Comparison of ENCODE assay signal across 15 cellular contexts in genomic region chr16:66921758-66922450, GRCh38. TPM values are rescaled to one million over a fixed set of nuclear protein-coding genes. Genes with fewer than 3 reads are reported as not detected.
DNase-seq lines count a peak whose midpoint lies in the region; ATAC-seq and TF ChIP-seq lines count a peak whose summit lies in the region.
"Had no signal": no experiment of that assay in that cellular context is flagged by ENCODE, and none has a peak within 500 bp of the region (broad histone marks: within the 10 kb centered on the region; RNA-seq: fewer than 3 reads in every experiment).

No MANE protein-coding gene starts in this region.

- no peak overlapping the region for H3K27ac Mint-ChIP-seq in glutamatergic neuron (ENCODE audit: unreplicated experiment)
- H3K27ac Mint-ChIP-seq in activated CD4-positive, alpha-beta T cell treated with anti-CD3 and anti-CD28 coated beads, Interleukin-2, amount 10 ng/mL, durations not matched to agents 7 days and 5 days: no peak overlapping the region

- DNase-seq in heart right ventricle: no peak
- DNase-seq in left ventricle myocardium superior: no peak
- DNase-seq in sigmoid colon: no peak
- no peak for DNase-seq in glutamatergic neuron
- DNase-seq in activated CD4-positive, alpha-beta T cell treated with anti-CD3 and anti-CD28 coated beads, Interleukin-2, amount 10 ng/mL, durations not matched to agents 7 days and 5 days: no peak
- no peak for DNase-seq in NK-92 treated with Interleukin-12 subunit alpha and Interleukin-12 subunit beta, amount 100 ng/mL, for 24 hours (lab: John Stamatoyannopoulos, UW)
- DNase-seq in Peyer's patch: no peak
- DNase-seq: DMS53, HCEC 1CT, Kasumi-1, NCI-H1417, NCI-H2029, NCI-H510A, NCI-H82 had no signal

- TF ChIP-seq CTCF in heart right ventricle (IDR thresholded peaks at IDR 0.05): no peak
- no peak for TF ChIP-seq CTCF in gastroesophageal sphincter (IDR thresholded peaks at IDR 0.05)
- TF ChIP-seq CTCF in sigmoid colon (IDR thresholded peaks at IDR 0.05): no peak
- no peak for TF ChIP-seq CTCF in glutamatergic neuron (IDR thresholded peaks at IDR 0.05; ENCODE audit: partially characterized antibody, unreplicated experiment)
- TF ChIP-seq CTCF in Peyer's patch (IDR thresholded peaks at IDR 0.05): no peak

- H3K36me3 Mint-ChIP-seq in glutamatergic neuron (ENCODE audit: unreplicated experiment): no peaks in the 10 kb centered on the region
- no peaks in the 10 kb centered on the region for H3K36me3 Mint-ChIP-seq in activated CD4-positive, alpha-beta T cell treated with anti-CD3 and anti-CD28 coated beads, Interleukin-2, amount 10 ng/mL, durations not matched to agents 7 days and 5 days (ENCODE audit: low read depth)

- POLR2A ChIA-PET in activated CD4-positive, alpha-beta T cell treated with anti-CD3 and anti-CD28 coated beads, Interleukin-2, amount 10 ng/mL, durations not matched to agents 7 days and 5 days (lab: Charles Lee): no interaction called here

- H3K4me3 ChIP-seq in heart right ventricle (peak overlapping the region in 8 of 10 donors; percentile 56 to 79 (median 69)), gastroesophageal sphincter (no peak overlapping the region), sigmoid colon (no peak overlapping the region), Peyer's patch (no peak overlapping the region)

- peaks cover 0 to 14% (median 0%) of the 10 kb centered on the region in 9 donors for H3K36me3 ChIP-seq in heart right ventricle
- H3K36me3 ChIP-seq in gastroesophageal sphincter: peaks cover 0 to 8% of the 10 kb centered on the region in 2 donors
- peaks cover 0 to 11% (median 7%) of the 10 kb centered on the region in 4 donors for H3K36me3 ChIP-seq in sigmoid colon
- no peaks in the 10 kb centered on the region for H3K36me3 ChIP-seq in Peyer's patch

- TF ChIP-seq POLR2A in gastroesophageal sphincter (IDR thresholded peaks at IDR 0.05) (no peak), sigmoid colon (IDR thresholded peaks at IDR 0.05) (no peak), Peyer's patch (IDR thresholded peaks at IDR 0.05) (no peak)

- peaks cover 15% of the 10 kb centered on the region for H3K27me3 Mint-ChIP-seq in glutamatergic neuron (ENCODE audit: unreplicated experiment)
- peaks cover 39% of the 10 kb centered on the region for H3K27me3 Mint-ChIP-seq in activated CD4-positive, alpha-beta T cell treated with anti-CD3 and anti-CD28 coated beads, Interleukin-2, amount 10 ng/mL, durations not matched to agents 7 days and 5 days

- WGBS in heart right ventricle, 2 donors: 54% methylated on average over 41 of the region's 41 CpGs
- WGBS in gastroesophageal sphincter (ENCODE audit: low coverage in 1 of 2), 2 donors: 73% methylated on average over 4 of the region's 41 CpGs; no CpG with 5 or more reads in 1 of the 2 donors
- 66 to 80% methylated on average over 41 of the region's 41 CpGs for WGBS in sigmoid colon, 2 donors

- CTCF ChIA-PET in activated CD4-positive, alpha-beta T cell treated with anti-CD3 and anti-CD28 coated beads, Interleukin-2, amount 10 ng/mL, durations not matched to agents 7 days and 5 days (lab: Charles Lee): interaction anchor here (0.6 to 2.3 kb wide), 4 partner anchors 12 to 92 kb away, joined by 3 to 13 read pairs (median 4); partner anchors contain the start of gene NAE1

- H3K9me3 ChIP-seq in heart right ventricle (no peaks in the 10 kb centered on the region), gastroesophageal sphincter (no peaks in the 10 kb centered on the region), sigmoid colon (no peaks in the 10 kb centered on the region), Peyer's patch (no peaks in the 10 kb centered on the region)

- H3K4me1 ChIP-seq in heart right ventricle: peaks cover 8 to 77% (median 29%) of the 10 kb centered on the region in 9 donors
- peaks cover 2 to 84% (median 30%) of the 10 kb centered on the region in 3 donors for H3K4me1 ChIP-seq in gastroesophageal sphincter
- H3K4me1 ChIP-seq in sigmoid colon: peaks cover 0 to 66% (median 46%) of the 10 kb centered on the region in 4 donors
- H3K4me1 ChIP-seq in Peyer's patch: peaks cover 0 to 40% (median 8%) of the 10 kb centered on the region in 4 donors

- H3K27ac ChIP-seq in heart right ventricle (peak overlapping the region; percentile 77 to 97 (median 90)), gastroesophageal sphincter (peak overlapping the region; percentile 48 to 92 (median 84)), sigmoid colon (peak overlapping the region; percentile 81 to 96 (median 90)), Peyer's patch (peak overlapping the region in 1 of 4 donors; percentile 11)

- H3K4me3 Mint-ChIP-seq in glutamatergic neuron (ENCODE audit: unreplicated experiment): no peak overlapping the region
- H3K4me3 Mint-ChIP-seq in activated CD4-positive, alpha-beta T cell treated with anti-CD3 and anti-CD28 coated beads, Interleukin-2, amount 10 ng/mL, durations not matched to agents 7 days and 5 days: no peak overlapping the region

- H3K27me3 ChIP-seq in heart right ventricle (peaks cover 0 to 63% (median 21%) of the 10 kb centered on the region in 7 donors), gastroesophageal sphincter (peaks cover 3% of the 10 kb centered on the region), sigmoid colon (no peaks in the 10 kb centered on the region), Peyer's patch (no peaks in the 10 kb centered on the region)

- intact Hi-C loops in heart right ventricle (cut with DNase I) (loop anchor here in 1 of 10 donors (1.0 kb wide), 1 partner anchor 16 kb away; no protein-coding TSS in a partner anchor), left ventricle myocardium superior (cut with micrococcal nuclease) (no loop called here), sigmoid colon (cut with DNase I) (no loop called here)

- H3K4me1 Mint-ChIP-seq in glutamatergic neuron (ENCODE audit: low read depth, unreplicated experiment): peaks cover 22% of the 10 kb centered on the region
- peaks cover 13% of the 10 kb centered on the region for H3K4me1 Mint-ChIP-seq in activated CD4-positive, alpha-beta T cell treated with anti-CD3 and anti-CD28 coated beads, Interleukin-2, amount 10 ng/mL, durations not matched to agents 7 days and 5 days

- TF ChIP-seq EP300 in gastroesophageal sphincter (IDR thresholded peaks at IDR 0.05): no peak
- no peak for TF ChIP-seq EP300 in sigmoid colon (IDR thresholded peaks at IDR 0.05)

- ATAC-seq in heart right ventricle (peak in 1 of 8 donors; percentile 1), left ventricle myocardium superior (no peak), gastroesophageal sphincter (no peak)

- peaks cover 9% of the 10 kb centered on the region for H3K9me3 Mint-ChIP-seq in glutamatergic neuron (ENCODE audit: unreplicated experiment)
- H3K9me3 Mint-ChIP-seq in activated CD4-positive, alpha-beta T cell treated with anti-CD3 and anti-CD28 coated beads, Interleukin-2, amount 10 ng/mL, durations not matched to agents 7 days and 5 days: no peaks in the 10 kb centered on the region

RNA-seq across cellular contexts. Expression of gene CDH16, which starts 3.2 kb away (rescaled TPM):
- total RNA-seq in heart right ventricle: under 1 TPM in 3 of 10 donors, not detected in 7; 0.25 to 0.47 (median 0.47) TPM
- polyA plus RNA-seq in heart right ventricle: under 1 TPM; 0.15 to 0.59 TPM
- total RNA-seq in left ventricle myocardium superior: not detected
- not detected for total RNA-seq in gastroesophageal sphincter
- not detected for total RNA-seq in sigmoid colon
- polyA plus RNA-seq in sigmoid colon: under 1 TPM in 2 of 3 donors, not detected in 1; 0.19 to 0.60 TPM
- total RNA-seq in glutamatergic neuron (ENCODE audit: unreplicated experiment): not detected
- not detected for total RNA-seq in activated CD4-positive, alpha-beta T cell treated with anti-CD3 and anti-CD28 coated beads, Interleukin-2, amount 10 ng/mL, durations not matched to agents 7 days and 5 days
- total RNA-seq in Peyer's patch: 10 to 100 TPM in 3 of 4 donors, not detected in 1; 11.3 to 19.5 (median 15.4) TPM

RNA-seq across cellular contexts. Expression of gene RRAD, which starts 3.4 kb away (rescaled TPM):
- total RNA-seq in heart right ventricle (1,000 to 10,000 TPM in 1 of 10 donors, 100 to 1,000 TPM in 5, 10 to 100 TPM in 4; 48.4 to 1,227 (median 105) TPM), left ventricle myocardium superior (86.7 TPM), gastroesophageal sphincter (100 to 1,000 TPM in 1 of 4 donors, 10 to 100 TPM in 3; 33.4 to 103 (median 50.8) TPM), sigmoid colon (10 to 100 TPM; 10.9 to 31.2 (median 16.3) TPM), glutamatergic neuron (ENCODE audit: unreplicated experiment) (1.1 TPM), Peyer's patch (1 to 10 TPM in 3 of 4 donors, under 1 TPM in 1; 0.53 to 4.1 (median 2.8) TPM)
- polyA plus RNA-seq in heart right ventricle (100 to 1,000 TPM; 176 to 435 TPM), sigmoid colon (1 to 10 TPM; 1.2 to 5.5 (median 1.8) TPM)
- total RNA-seq in activated CD4-positive, alpha-beta T cell treated with anti-CD3 and anti-CD28 coated beads, Interleukin-2, amount 10 ng/mL, durations not matched to agents 7 days and 5 days: under 1 TPM; 0.20 to 0.23 TPM

RNA-seq across cellular contexts. Expression of gene CIAO2B, which starts 12.3 kb away (rescaled TPM):
- total RNA-seq in heart right ventricle (100 to 1,000 TPM; 103 to 196 (median 111) TPM), left ventricle myocardium superior (114 TPM), gastroesophageal sphincter (10 to 100 TPM; 54.3 to 88.9 (median 79.5) TPM), sigmoid colon (100 to 1,000 TPM in 1 of 4 donors, 10 to 100 TPM in 3; 71.7 to 121 (median 82.8) TPM), glutamatergic neuron (ENCODE audit: unreplicated experiment) (89.4 TPM), Peyer's patch (10 to 100 TPM; 28.1 to 72.7 (median 55.2) TPM)
- polyA plus RNA-seq in heart right ventricle (100 to 1,000 TPM; 189 to 743 TPM), sigmoid colon (100 to 1,000 TPM; 193 to 219 (median 214) TPM)
- 100 to 1,000 TPM in 1 of 2 experiments, 10 to 100 TPM in 1; 95.2 to 112 TPM for total RNA-seq in activated CD4-positive, alpha-beta T cell treated with anti-CD3 and anti-CD28 coated beads, Interleukin-2, amount 10 ng/mL, durations not matched to agents 7 days and 5 days

RNA-seq across cellular contexts. Expression of gene CES2, which starts 13.4 kb away (rescaled TPM):
- total RNA-seq in heart right ventricle: 100 to 1,000 TPM in 3 of 10 donors, 10 to 100 TPM in 7; 56.1 to 194 (median 81.5) TPM
- 100 to 1,000 TPM in 1 of 2 donors, 10 to 100 TPM in 1; 25.1 to 145 TPM for polyA plus RNA-seq in heart right ventricle
- 103 TPM for total RNA-seq in left ventricle myocardium superior
- total RNA-seq in gastroesophageal sphincter: 10 to 100 TPM; 25.9 to 32.6 (median 26.3) TPM
- total RNA-seq in sigmoid colon: 10 to 100 TPM; 21.8 to 25.5 (median 23.0) TPM
- 100 to 1,000 TPM in 1 of 3 donors, 10 to 100 TPM in 2; 53.4 to 163 (median 67.9) TPM for polyA plus RNA-seq in sigmoid colon
- 38.6 TPM for total RNA-seq in glutamatergic neuron (ENCODE audit: unreplicated experiment)
- 10 to 100 TPM; 31.5 to 34.9 TPM for total RNA-seq in activated CD4-positive, alpha-beta T cell treated with anti-CD3 and anti-CD28 coated beads, Interleukin-2, amount 10 ng/mL, durations not matched to agents 7 days and 5 days
- 1,000 to 10,000 TPM in 3 of 4 donors, 100 to 1,000 TPM in 1; 113 to 4,512 (median 3,000) TPM for total RNA-seq in Peyer's patch

RNA-seq across cellular contexts. Expression of gene CES3, which starts 39.2 kb away (rescaled TPM):
- total RNA-seq in heart right ventricle (1 to 10 TPM in 6 of 10 donors, under 1 TPM in 4; 0.45 to 2.4 (median 1.1) TPM), left ventricle myocardium superior (1.6 TPM), gastroesophageal sphincter (under 1 TPM in 3 of 4 donors, not detected in 1; 0.13 to 0.49 (median 0.39) TPM), sigmoid colon (1 to 10 TPM in 1 of 4 donors, under 1 TPM in 2, not detected in 1; 0.16 to 2.5 (median 0.55) TPM), glutamatergic neuron (ENCODE audit: unreplicated experiment) (4.1 TPM), Peyer's patch (100 to 1,000 TPM in 3 of 4 donors, 10 to 100 TPM in 1; 28.9 to 227 (median 161) TPM)
- polyA plus RNA-seq in heart right ventricle (1 to 10 TPM in 1 of 2 donors, under 1 TPM in 1; 0.07 to 2.8 TPM), sigmoid colon (10 to 100 TPM; 10.8 to 48.4 (median 13.2) TPM)
- total RNA-seq in activated CD4-positive, alpha-beta T cell treated with anti-CD3 and anti-CD28 coated beads, Interleukin-2, amount 10 ng/mL, durations not matched to agents 7 days and 5 days: 1 to 10 TPM; 5.9 to 6.4 TPM

Comparison
In these comparisons a context has a peak if more than half of its experiments do, and no peak if none do; other contexts are left out.
1. H3K4me3 ChIP-seq: peak in heart right ventricle (8 of 10); none in gastroesophageal sphincter (0 of 2), sigmoid colon (0 of 4) and Peyer's patch (0 of 4).